Comparison of ENCODE assay signal across 2 cellular contexts in genomic region chr11:825366-826231, GRCh38.
TF ChIP-seq lines count a peak whose summit lies in the region.

No MANE protein-coding gene starts in this region.

TF ChIP-seq in HEK293, 187 proteins besides CTCF, POLR2A, EP300 and RAD21:
- no peak for TF ChIP-seq ZNF311 (tag by site-specific recombination; IDR thresholded peaks at IDR 0.05; ENCODE audit: borderline replicate concordance)
- TF ChIP-seq ZNF654 (tag by site-specific recombination; IDR thresholded peaks at IDR 0.05; ENCODE audit: low read depth), result no peak
- no peak for TF ChIP-seq ZNF521 (tag by site-specific recombination; IDR thresholded peaks at IDR 0.05)
- peak; percentile 56 for TF ChIP-seq GLIS1 (tag by site-specific recombination; IDR thresholded peaks at IDR 0.05)
- TF ChIP-seq ZNF202 (tag by site-specific recombination; IDR thresholded peaks at IDR 0.05; ENCODE audit: borderline replicate concordance), result no peak
- TF ChIP-seq KLF1 (tag by site-specific recombination; IDR thresholded peaks at IDR 0.05), result peak; percentile 76
- TF ChIP-seq ZNF121 (tag by site-specific recombination; IDR thresholded peaks at IDR 0.05), result no peak
- TF ChIP-seq ZBTB1 (tag by site-specific recombination; IDR thresholded peaks at IDR 0.05), result no peak
- TF ChIP-seq ZNF148 (tag by site-specific recombination; IDR thresholded peaks at IDR 0.05; ENCODE audit: borderline replicate concordance), result no peak

TF ChIP-seq in GM12878, 131 proteins besides CTCF, POLR2A, EP300 and RAD21:
- TF ChIP-seq POLR2AphosphoS5 (IDR thresholded peaks at IDR 0.05; ENCODE audit: low read length) (peak; percentile 44; the same call in 1 of the 2 replicates), PAX8 (IDR thresholded peaks at IDR 0.05) (no peak), FOS (IDR thresholded peaks at IDR 0.05; ENCODE audit: borderline replicate concordance, extremely low read depth, insufficient read length) (no peak)
